15 cellular contexts compared by ENCODE assay signal in the genomic region with DNA sequence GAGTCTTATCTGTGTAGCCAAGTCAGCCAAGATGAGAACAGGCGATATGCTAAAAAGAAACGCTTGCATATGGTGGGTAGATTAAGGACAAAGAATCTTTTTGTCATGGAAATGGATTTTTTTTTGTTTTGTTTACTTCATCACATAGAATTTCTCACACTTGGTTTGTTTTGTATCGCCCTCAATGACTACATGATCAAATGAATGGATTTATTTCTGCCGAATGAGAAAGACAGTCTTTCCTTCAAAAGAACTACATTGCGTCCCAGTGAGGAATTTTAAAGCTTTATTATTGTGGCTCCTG. TPM values are rescaled to one million over a fixed set of nuclear protein-coding genes. Genes with fewer than 3 reads are reported as not detected.
DNase-seq lines count a peak whose midpoint lies in the region; ATAC-seq, FAIRE-seq and TF ChIP-seq lines count a peak whose summit lies in the region.
"Had no signal": no experiment of that assay in that cellular context is flagged by ENCODE, and none has a peak within 500 bp of the region (broad histone marks: within the 10 kb centered on the region; RNA-seq: fewer than 3 reads in every experiment).

No MANE protein-coding gene starts in this region.

- TF ChIP-seq CTCF in endothelial cell (IDR thresholded peaks at IDR 0.05; ENCODE audit: unreplicated experiment), result no peak
- no peak for TF ChIP-seq CTCF in neural crest cell (conservative IDR thresholded peaks at IDR 0.05)

- peak overlapping the region; percentile 46 for H3K4me3 Mint-ChIP-seq in T-helper 2 cell treated with Interferon-gamma antibody and Interleukin-4, amounts not matched to agents 5 μg/mL and 100 μg/mL, for 36 hours
- H3K4me3 Mint-ChIP-seq in T-helper 17 cell (peak overlapping the region; percentile 46), endothelial cell (ENCODE audit: unreplicated experiment) (peak overlapping the region; percentile 83), neural crest cell (peak overlapping the region; percentile 85)

- H3K36me3 Mint-ChIP-seq in T-helper 2 cell treated with Interferon-gamma antibody and Interleukin-4, amounts not matched to agents 5 μg/mL and 100 μg/mL, for 36 hours (ENCODE audit: low read depth), result peaks cover 5% of the 10 kb centered on the region
- H3K36me3 Mint-ChIP-seq in T-helper 17 cell (ENCODE audit: low read depth), result peaks cover 3% of the 10 kb centered on the region
- H3K36me3 Mint-ChIP-seq in endothelial cell (ENCODE audit: low read depth, unreplicated experiment), result peaks cover 4% of the 10 kb centered on the region
- H3K36me3 Mint-ChIP-seq in neural crest cell (ENCODE audit: low read depth), result no peaks in the 10 kb centered on the region

- peaks cover 69% of the 10 kb centered on the region for H3K27me3 Mint-ChIP-seq in T-helper 2 cell treated with Interferon-gamma antibody and Interleukin-4, amounts not matched to agents 5 μg/mL and 100 μg/mL, for 36 hours (ENCODE audit: low read depth)
- H3K27me3 Mint-ChIP-seq in T-helper 17 cell (peaks cover 69% of the 10 kb centered on the region), endothelial cell (ENCODE audit: unreplicated experiment) (peaks cover 42% of the 10 kb centered on the region), neural crest cell (ENCODE audit: low read depth) (peaks cover 79% of the 10 kb centered on the region)

- peaks cover 6% of the 10 kb centered on the region for H3K9me3 Mint-ChIP-seq in T-helper 2 cell treated with Interferon-gamma antibody and Interleukin-4, amounts not matched to agents 5 μg/mL and 100 μg/mL, for 36 hours
- H3K9me3 Mint-ChIP-seq in endothelial cell (ENCODE audit: unreplicated experiment) (no peaks in the 10 kb centered on the region), neural crest cell (no peaks in the 10 kb centered on the region)

- H3K27ac Mint-ChIP-seq in T-helper 2 cell treated with Interferon-gamma antibody and Interleukin-4, amounts not matched to agents 5 μg/mL and 100 μg/mL, for 36 hours, result peak overlapping the region; percentile 74
- H3K27ac Mint-ChIP-seq in T-helper 17 cell, result no peak overlapping the region
- peak overlapping the region; percentile 58 for H3K27ac Mint-ChIP-seq in endothelial cell (ENCODE audit: unreplicated experiment)
- no peak overlapping the region for H3K27ac Mint-ChIP-seq in neural crest cell (ENCODE audit: unreplicated experiment)

- peaks cover 13% of the 10 kb centered on the region for H3K4me1 Mint-ChIP-seq in T-helper 2 cell treated with Interferon-gamma antibody and Interleukin-4, amounts not matched to agents 5 μg/mL and 100 μg/mL, for 36 hours (ENCODE audit: low read depth)
- H3K4me1 Mint-ChIP-seq in T-helper 17 cell, result peaks cover 2% of the 10 kb centered on the region
- peaks cover 19% of the 10 kb centered on the region for H3K4me1 Mint-ChIP-seq in endothelial cell (ENCODE audit: unreplicated experiment)
- H3K4me1 Mint-ChIP-seq in neural crest cell, result peaks cover 59% of the 10 kb centered on the region

- no peak for DNase-seq in T-helper 2 cell treated with Interferon-gamma antibody and Interleukin-4, amounts not matched to agents 5 μg/mL and 100 μg/mL, for 36 hours (ENCODE audit: low spot score)
- DNase-seq in T-helper 2 cell (no peak), T-helper 17 cell (no peak), endothelial cell (ENCODE audit: low spot score) (no peak), neural crest cell (ENCODE audit: low read depth, low spot score) (no peak), NK-92 (lab: John Stamatoyannopoulos, UW; ENCODE audit: unreplicated experiment) (no peak), GM19239 (ENCODE audit: insufficient read length, low spot score) (no peak)
- no peak for DNase-seq in stimulated activated CD8-positive, alpha-beta memory T cell treated with anti-CD3 and anti-CD28 coated beads, Interleukin-4, amount 100 ng/mL, for 48 hours
- DNase-seq: heart left ventricle, Karpas-422, NCI-H1694 treated with DMSO at 0.1 percent for 48 hours, Right ventricle myocardium superior had no signal

- H3K9me3 ChIP-seq in T-helper 17 cell (ENCODE audit: control insufficient read depth, low read length, poor library complexity, severe bottlenecking), result no peaks in the 10 kb centered on the region
- H3K9me3 ChIP-seq: A549, heart left ventricle had no signal

- ATAC-seq in T-helper 17 cell, result no peak
- ATAC-seq: A549, heart left ventricle had no signal

- no peak for FAIRE-seq in GM19239 (lab: Jason Lieb, UNC)
- FAIRE-seq: A549 had no signal

RNA-seq across cellular contexts. Expression of gene SALL3, which starts 2.0 kb away (rescaled TPM):
- total RNA-seq in T-helper 17 cell (not detected), endothelial cell (ENCODE audit: unreplicated experiment) (2.5 TPM), neural crest cell (9.0 and 9.1 TPM in 2 replicates)
- total RNA-seq: lung microvascular endothelial cell, posterior vena cava had no signal

Comparison
In these comparisons a context has a peak if more than half of its experiments do, and no peak if none do; other contexts are left out.
1. H3K27ac Mint-ChIP-seq: peak in T-helper 2 cell treated with Interferon-gamma antibody and Interleukin-4, amounts not matched to agents 5 μg/mL and 100 μg/mL, for 36 hours (single experiment) and endothelial cell (single experiment); none in T-helper 17 cell (single experiment) and neural crest cell (single experiment).
2. Peak in every context shown above with its lines, with median percentiles within 50 percentile points of each other: H3K4me3 Mint-ChIP-seq.